In genomic region chr4:173535932-173536331, GRCh38 we compare ENCODE assay signal across 21 cellular contexts. TPM values are rescaled to one million over a fixed set of nuclear protein-coding genes. Genes with fewer than 3 reads are reported as not detected.
A peak's percentile ranks its signal among the peaks of the same experiment; 100 is the strongest.
DNase-seq lines count a peak whose midpoint lies in the region; ATAC-seq, FAIRE-seq and TF ChIP-seq lines count a peak whose summit lies in the region.
"Had no signal": no experiment of that assay in that cellular context is flagged by ENCODE, and none has a peak within 500 bp of the region (broad histone marks: within the 10 kb centered on the region; RNA-seq: fewer than 3 reads in every experiment).

No MANE protein-coding gene starts in this region.

- no peak for ATAC-seq in left cardiac atrium
- ATAC-seq in pancreas: no peak
- ATAC-seq: A549, GM12878 had no signal

- H3K9ac ChIP-seq in H9 (ENCODE audit: extremely low read depth, insufficient read length, low read length): no peak overlapping the region
- H3K9ac ChIP-seq: KMS-11 had no signal

- H3K27me3 Mint-ChIP-seq in H9 (ENCODE audit: low read depth): peaks cover 100% of the 10 kb centered on the region

- H3K27me3 ChIP-seq in right atrium auricular region: no peaks in the 10 kb centered on the region
- H3K27me3 ChIP-seq in hepatocyte: peaks cover 88% of the 10 kb centered on the region
- peaks cover 0 to 46% (median 10%) of the 10 kb centered on the region in 4 donors for H3K27me3 ChIP-seq in pancreas
- peaks cover 92% of the 10 kb centered on the region for H3K27me3 ChIP-seq in H9 (ENCODE audit: insufficient read depth, low read length)

- H3K23ac ChIP-seq in H9 (ENCODE audit: insufficient read length, low read depth, low read length): no peak overlapping the region

- no peak overlapping the region for H3K4ac ChIP-seq in H9 (ENCODE audit: low read depth, low read length)

- H3K4me3 ChIP-seq in right atrium auricular region (no peak overlapping the region), hepatocyte (no peak overlapping the region), pancreas (no peak overlapping the region)
- H3K4me3 ChIP-seq: A549, GM12878 had no signal

- no peak overlapping the region for H2BK20ac ChIP-seq in H9 (ENCODE audit: low read depth, low read length, poor library complexity, severe bottlenecking)

- peak overlapping the region; percentile 91 for H3K4me2 ChIP-seq in hepatocyte
- H3K4me2 ChIP-seq in H9 (ENCODE audit: insufficient read depth, insufficient read length, low read length): no peak overlapping the region
- H3K4me2 ChIP-seq: A549, KMS-11 had no signal

- H3K79me1 ChIP-seq in H9 (ENCODE audit: insufficient read depth, low read depth, low read length, poor library complexity, severe bottlenecking): no peaks in the 10 kb centered on the region

- peaks cover 42% of the 10 kb centered on the region for H3K79me2 ChIP-seq in hepatocyte
- H3K79me2 ChIP-seq in H9 (ENCODE audit: insufficient read depth, low read length): no peaks in the 10 kb centered on the region

- H3K56ac ChIP-seq in H9 (ENCODE audit: insufficient read length, low read depth, low read length): no peak overlapping the region

- no peak overlapping the region for H3K27ac Mint-ChIP-seq in H9

- peak overlapping the region; percentile 94 to 97 for H3K27ac ChIP-seq in right atrium auricular region
- peak overlapping the region; percentile 85 for H3K27ac ChIP-seq in hepatocyte
- no peak overlapping the region for H3K27ac ChIP-seq in pancreas
- H3K27ac ChIP-seq in H9 (ENCODE audit: insufficient read length, low read depth, low read length): no peak overlapping the region
- H3K27ac ChIP-seq: A549, C4-2B, KMS-11 had no signal

- H3K9me3 ChIP-seq in right atrium auricular region: no peaks in the 10 kb centered on the region
- H3K9me3 ChIP-seq in hepatocyte (ENCODE audit: low read depth): no peaks in the 10 kb centered on the region
- H3K9me3 ChIP-seq in pancreas: no peaks in the 10 kb centered on the region
- no peaks in the 10 kb centered on the region for H3K9me3 ChIP-seq in H9 (ENCODE audit: control insufficient read depth, low read depth, low read length)
- H3K9me3 ChIP-seq: A549 had no signal

- H3K4me1 Mint-ChIP-seq in H9: peaks cover 6 to 20% of the 10 kb centered on the region in 2 experiments

- WGBS in hepatocyte (ENCODE audit: low lambda C conversion rate, missing lambda C conversion rate): 58% methylated on average over 4 of the region's 4 CpGs
- 65 to 68% methylated on average over 4 of the region's 4 CpGs for WGBS in pancreas, 2 donors
- no CpG with 5 or more reads among the region's 4 CpGs for WGBS in H9 (ENCODE audit: extremely low coverage, insufficient read length, low lambda C conversion rate)

- H3K14ac ChIP-seq in H9 (ENCODE audit: insufficient read depth, low read length): no peak overlapping the region

- peaks cover 0 to 3% of the 10 kb centered on the region in 2 experiments; a peak in 2 of 5 replicates for H3K9me3 Mint-ChIP-seq in H9

- H4K91ac ChIP-seq in H9 (ENCODE audit: insufficient read length, low read depth, low read length): no peak overlapping the region

- H2AK5ac ChIP-seq in H9 (ENCODE audit: insufficient read length, low read length): no peak overlapping the region

- no peaks in the 10 kb centered on the region for H4K20me1 ChIP-seq in hepatocyte (ENCODE audit: insufficient read depth, poor library complexity, severe bottlenecking)
- H4K20me1 ChIP-seq in H9 (ENCODE audit: control insufficient read depth, insufficient read depth, insufficient read length): no peaks in the 10 kb centered on the region

- FAIRE-seq in pancreas (lab: Jason Lieb, UNC): no peak
- FAIRE-seq: A549, GM12878, GM18507, H54 had no signal

- DNase-seq in right atrium auricular region (ENCODE audit: low spot score): no peak
- no peak for DNase-seq in left cardiac atrium
- DNase-seq in hepatocyte (ENCODE audit: low spot score): no peak
- peak; percentile 48 for DNase-seq in retina
- no peak for DNase-seq in pancreas
- no peak for DNase-seq in posterior cingulate gyrus
- no peak for DNase-seq in posterior vena cava (ENCODE audit: low spot score)
- no peak for DNase-seq in H9
- DNase-seq: GDM1, NCI-H1436 treated with DMSO at 0.1 percent for 48 hours, NCI-H2029 treated with DMSO at 0.1 percent for 48 hours, NCI-H2171 treated with DMSO at 0.1 percent for 48 hours, NCI-H446 treated with DMSO at 0.1 percent for 48 hours, NCI-H748 treated with DMSO at 0.1 percent for 48 hours had no signal

- H3K36me3 ChIP-seq in right atrium auricular region (no peaks in the 10 kb centered on the region), hepatocyte (replicated peaks; ENCODE audit: insufficient read depth, low read depth) (no peaks in the 10 kb centered on the region), pancreas (no peaks in the 10 kb centered on the region)

- H3K18ac ChIP-seq in H9 (ENCODE audit: insufficient read length, low read depth, low read length): no peak overlapping the region

- H2BK12ac ChIP-seq in H9 (ENCODE audit: insufficient read length, low read depth, low read length): no peak overlapping the region

- no peak overlapping the region for H2BK15ac ChIP-seq in H9 (ENCODE audit: low read depth, low read length)

- no peak overlapping the region for H4K5ac ChIP-seq in H9 (ENCODE audit: insufficient read length, low read depth, low read length)

- no peaks in the 10 kb centered on the region; a peak in 1 of 7 replicates for H3K36me3 Mint-ChIP-seq in H9 (ENCODE audit: insufficient read depth in 1 of 3, low read depth in 3 of 3)

- H3K4me1 ChIP-seq in right atrium auricular region (peaks cover 0 to 14% of the 10 kb centered on the region in 2 donors), hepatocyte (ENCODE audit: insufficient read depth) (peaks cover 3% of the 10 kb centered on the region), pancreas (peaks cover 0 to 10% (median 7%) of the 10 kb centered on the region in 3 donors), H9 (ENCODE audit: insufficient read depth, low read length) (no peaks in the 10 kb centered on the region)
- H3K4me1 ChIP-seq: A549 had no signal

- H4K8ac ChIP-seq in H9 (replicated peaks; ENCODE audit: insufficient read length, low read depth, low read length): no peak overlapping the region

- H3T11ph ChIP-seq in H9 (ENCODE audit: low read length): no peak overlapping the region

- no peaks in the 10 kb centered on the region for H3K9me2 ChIP-seq in hepatocyte (replicated peaks; ENCODE audit: insufficient read depth)

- intact Hi-C loops in left cardiac atrium (cut with DNase I) (loop anchor here in 1 of 2 donors (10.0 kb wide), 1 partner anchor 149 kb away; no protein-coding TSS in a partner anchor), pancreas (cut with DNase I) (no loop called here), posterior cingulate gyrus (cut with DNase I) (no loop called here), posterior vena cava (cut with DNase I) (no loop called here)

- TF ChIP-seq CTCF in right atrium auricular region (IDR thresholded peaks at IDR 0.05): no peak
- no peak for TF ChIP-seq CTCF in hepatocyte (IDR thresholded peaks at IDR 0.05; ENCODE audit: poor library complexity)
- TF ChIP-seq CTCF in pancreas (IDR thresholded peaks at IDR 0.05): no peak
- no peak for TF ChIP-seq CTCF in H9 (conservative IDR thresholded peaks at IDR 0.05)

- no peak overlapping the region for H3K4me3 Mint-ChIP-seq in H9

- H2BK5ac ChIP-seq in H9 (ENCODE audit: insufficient read length, low read length): no peak overlapping the region

- H2BK120ac ChIP-seq in H9 (ENCODE audit: low read depth, low read length, poor library complexity, severe bottlenecking): no peak overlapping the region

- H2AFZ ChIP-seq in hepatocyte (no peak overlapping the region), H9 (ENCODE audit: low read length) (no peak overlapping the region)

- H3K23me2 ChIP-seq in H9 (ENCODE audit: insufficient read length, low read depth, low read length, poor library complexity, severe bottlenecking): peaks cover 8% of the 10 kb centered on the region

RNA-seq across cellular contexts. Expression of gene HAND2, which starts 5.9 kb away (rescaled TPM):
- total RNA-seq in right atrium auricular region (100 to 1,000 TPM in 1 of 2 donors, 10 to 100 TPM in 1; 86.3 to 108 TPM), left cardiac atrium (10 to 100 TPM; 63.2 to 75.1 TPM), hepatocyte (67.9 and 69.7 TPM in 2 replicates), pancreas (10 to 100 TPM in 1 of 6 donors, 1 to 10 TPM in 5; 1.7 to 11.4 (median 2.7) TPM), posterior vena cava (1 to 10 TPM; 1.1 to 3.5 TPM), H9 (2021) (not detected in 2 replicates)
- polyA plus RNA-seq in hepatocyte (141 and 152 TPM in 2 replicates), pancreas (1 to 10 TPM; 3.8 to 5.0 TPM)
- total RNA-seq: GM12878, M059J had no signal

Comparison
In these comparisons a context has a peak if more than half of its experiments do, and no peak if none do; other contexts are left out.
1. H3K27ac ChIP-seq: peak in right atrium auricular region (2 of 2) and hepatocyte (single experiment); none in pancreas (0 of 4) and H9 (single experiment).